25 cellular contexts compared by ENCODE assay signal in genomic region chr10:83574770-83575169, GRCh38.
DNase-seq lines count a peak whose midpoint lies in the region; ATAC-seq lines count a peak whose summit lies in the region.
"Had no signal": no experiment of that assay in that cellular context is flagged by ENCODE, and none has a peak within 500 bp of the region (broad histone marks: within the 10 kb centered on the region; RNA-seq: fewer than 3 reads in every experiment).

No MANE protein-coding gene starts in this region.

- ATAC-seq in GM18502 (IDR thresholded peaks at IDR 0.05; ENCODE audit: poor library complexity, unreplicated experiment) = peak; percentile 76
- peak; percentile 62 for ATAC-seq in GM18909 (IDR thresholded peaks at IDR 0.05; ENCODE audit: poor library complexity, unreplicated experiment)
- peak; percentile 69 for ATAC-seq in HG03066 (IDR thresholded peaks at IDR 0.05; ENCODE audit: low read depth, unreplicated experiment)
- no peak for ATAC-seq in activated CD8-positive, alpha-beta T cell treated with anti-CD3 and anti-CD28 coated beads, Interleukin-2, amount 10 ng/mL, durations not matched to agents 7 days and 5 days
- ATAC-seq: CD8-positive, alpha-beta T cell; HCT116 had no signal

- no peaks in the 10 kb centered on the region for H3K36me3 Mint-ChIP-seq in activated T-helper 2 cell treated with anti-CD3 and anti-CD28 coated beads, Interferon-gamma antibody, Interleukin-2, Interleukin-4, amounts not matched to agents 10 μg/mL and 5 μg/mL and 100 μg/mL, durations not matched to agents 14 hours and 24 hours and 36 hours (ENCODE audit: low read depth)
- H3K36me3 Mint-ChIP-seq in activated CD8-positive, alpha-beta T cell treated with anti-CD3 and anti-CD28 coated beads, Interleukin-2, amount 10 ng/mL, durations not matched to agents 7 days and 5 days (ENCODE audit: low read depth) = no peaks in the 10 kb centered on the region
- H3K36me3 Mint-ChIP-seq: CD8-positive, alpha-beta T cell; IgD-negative memory B cell had no signal

- H3K27ac Mint-ChIP-seq in activated T-helper 2 cell treated with anti-CD3 and anti-CD28 coated beads, Interferon-gamma antibody, Interleukin-2, Interleukin-4, amounts not matched to agents 10 μg/mL and 5 μg/mL and 100 μg/mL, durations not matched to agents 14 hours and 24 hours and 36 hours = no peak overlapping the region
- no peak overlapping the region for H3K27ac Mint-ChIP-seq in activated CD8-positive, alpha-beta T cell treated with anti-CD3 and anti-CD28 coated beads, Interleukin-2, amount 10 ng/mL, durations not matched to agents 7 days and 5 days
- H3K27ac Mint-ChIP-seq: CD8-positive, alpha-beta T cell; IgD-negative memory B cell; T-helper 1 cell treated with Interleukin-12 subunit alpha and Interleukin-12 subunit beta and Interleukin-4 antibody, amounts not matched to agents 30 μg/mL and 1 μg/mL, for 36 hours had no signal

- DNase-seq in activated T-helper 2 cell treated with anti-CD3 and anti-CD28 coated beads, Interferon-gamma antibody, Interleukin-2, Interleukin-4, amounts not matched to agents 10 μg/mL and 5 μg/mL and 100 μg/mL, durations not matched to agents 14 hours and 24 hours and 36 hours (ENCODE audit: low spot score) = no peak
- DNase-seq in amniotic stem cell (lab: John Stamatoyannopoulos, UW) (no peak), AML-193 (lab: John Stamatoyannopoulos, UW) (no peak)
- DNase-seq in activated CD8-positive, alpha-beta T cell treated with anti-CD3 and anti-CD28 coated beads, Interleukin-2, amount 10 ng/mL, durations not matched to agents 7 days and 5 days = no peak
- DNase-seq: Caco-2; CD8-positive, alpha-beta T cell; GDM1; NCI-H1092; NCI-H1417 treated with DMSO at 0.1 percent for 48 hours; NCI-H1694 treated with DMSO at 0.1 percent for 48 hours; NCI-H2081; NCI-H226; NCI-H510A; NCI-H69; OCI-M1; SIG-M5; SK-N-SH; SW 1271; T1000 had no signal

- POLR2A ChIA-PET in activated CD8-positive, alpha-beta T cell treated with anti-CD3 and anti-CD28 coated beads, Interleukin-2, amount 10 ng/mL, durations not matched to agents 7 days and 5 days (lab: Charles Lee) = no interaction called here

- no peaks in the 10 kb centered on the region for H3K27me3 Mint-ChIP-seq in activated T-helper 2 cell treated with anti-CD3 and anti-CD28 coated beads, Interferon-gamma antibody, Interleukin-2, Interleukin-4, amounts not matched to agents 10 μg/mL and 5 μg/mL and 100 μg/mL, durations not matched to agents 14 hours and 24 hours and 36 hours (ENCODE audit: low read depth)
- no peaks in the 10 kb centered on the region for H3K27me3 Mint-ChIP-seq in activated CD8-positive, alpha-beta T cell treated with anti-CD3 and anti-CD28 coated beads, Interleukin-2, amount 10 ng/mL, durations not matched to agents 7 days and 5 days (ENCODE audit: low read depth)
- H3K27me3 Mint-ChIP-seq: IgD-negative memory B cell had no signal

- H3K4me1 Mint-ChIP-seq in activated T-helper 2 cell treated with anti-CD3 and anti-CD28 coated beads, Interferon-gamma antibody, Interleukin-2, Interleukin-4, amounts not matched to agents 10 μg/mL and 5 μg/mL and 100 μg/mL, durations not matched to agents 14 hours and 24 hours and 36 hours (ENCODE audit: low read depth) = no peaks in the 10 kb centered on the region
- no peaks in the 10 kb centered on the region for H3K4me1 Mint-ChIP-seq in activated CD8-positive, alpha-beta T cell treated with anti-CD3 and anti-CD28 coated beads, Interleukin-2, amount 10 ng/mL, durations not matched to agents 7 days and 5 days (ENCODE audit: low read depth)
- H3K4me1 Mint-ChIP-seq: IgD-negative memory B cell had no signal

- H3K9me3 Mint-ChIP-seq in activated T-helper 2 cell treated with anti-CD3 and anti-CD28 coated beads, Interferon-gamma antibody, Interleukin-2, Interleukin-4, amounts not matched to agents 10 μg/mL and 5 μg/mL and 100 μg/mL, durations not matched to agents 14 hours and 24 hours and 36 hours = peaks cover 20% of the 10 kb centered on the region
- H3K9me3 Mint-ChIP-seq in activated CD8-positive, alpha-beta T cell treated with anti-CD3 and anti-CD28 coated beads, Interleukin-2, amount 10 ng/mL, durations not matched to agents 7 days and 5 days (ENCODE audit: insufficient read depth) = no peaks in the 10 kb centered on the region

- intact Hi-C loops in activated T-helper 2 cell treated with anti-CD3 and anti-CD28 coated beads, Interferon-gamma antibody, Interleukin-2, Interleukin-4, amounts not matched to agents 10 μg/mL and 5 μg/mL and 100 μg/mL, durations not matched to agents 14 hours and 24 hours and 36 hours (cut with micrococcal nuclease) = no loop called here

- no peak overlapping the region for H3K4me3 Mint-ChIP-seq in activated T-helper 2 cell treated with anti-CD3 and anti-CD28 coated beads, Interferon-gamma antibody, Interleukin-2, Interleukin-4, amounts not matched to agents 10 μg/mL and 5 μg/mL and 100 μg/mL, durations not matched to agents 14 hours and 24 hours and 36 hours (ENCODE audit: low read depth)
- no peak overlapping the region for H3K4me3 Mint-ChIP-seq in activated CD8-positive, alpha-beta T cell treated with anti-CD3 and anti-CD28 coated beads, Interleukin-2, amount 10 ng/mL, durations not matched to agents 7 days and 5 days
- H3K4me3 Mint-ChIP-seq: CD8-positive, alpha-beta T cell; IgD-negative memory B cell; T-helper 1 cell treated with Interleukin-12 subunit alpha and Interleukin-12 subunit beta and Interleukin-4 antibody, amounts not matched to agents 30 μg/mL and 1 μg/mL, for 36 hours had no signal

- CTCF ChIA-PET in activated CD8-positive, alpha-beta T cell treated with anti-CD3 and anti-CD28 coated beads, Interleukin-2, amount 10 ng/mL, durations not matched to agents 7 days and 5 days (lab: Charles Lee) = no interaction called here
